In genomic region chr10:80924063-80924952, GRCh38 we compare ENCODE assay signal across 7 cellular contexts.
DNase-seq lines count a peak whose midpoint lies in the region; ATAC-seq and TF ChIP-seq lines count a peak whose summit lies in the region.

No MANE protein-coding gene starts in this region.

- no peaks in the 10 kb centered on the region for H3K4me1 ChIP-seq in DND-41 (ENCODE audit: insufficient read depth, low read length)
- no peaks in the 10 kb centered on the region for H3K4me1 ChIP-seq in heart right ventricle
- no peaks in the 10 kb centered on the region for H3K4me1 ChIP-seq in gastrocnemius medialis

- ATAC-seq in DND-41 (ENCODE audit: insufficient read depth, low read depth) (peak; percentile 60; the same call in 1 of the 3 replicates), GM19324 (IDR thresholded peaks at IDR 0.05; ENCODE audit: low FRiP score, unreplicated experiment) (peak; percentile 58), WTC11 (peak; percentile 86), heart right ventricle (peak in 3 of 8 donors; percentile 42 to 65 (median 43)), gastrocnemius medialis (no peak), HG03097 (IDR thresholded peaks at IDR 0.05; ENCODE audit: low FRiP score, unreplicated experiment) (no peak)

- no peak overlapping the region for H2AFZ ChIP-seq in DND-41 (ENCODE audit: low read depth, low read length)

- H3K9me3 Mint-ChIP-seq in WTC11, result peaks cover 18% of the 10 kb centered on the region

- TF ChIP-seq POLR2A in gastrocnemius medialis (IDR thresholded peaks at IDR 0.05), result no peak

- POLR2A ChIA-PET in WTC11 (lab: Charles Lee), result no interaction called here

- H3K79me2 ChIP-seq in DND-41 (ENCODE audit: insufficient read depth, low read length), result no peaks in the 10 kb centered on the region

- peak; percentile 31 for DNase-seq in DND-41
- DNase-seq in KBM-7, result peak; percentile 65
- DNase-seq in WTC11 (ENCODE audit: low spot score), result peak; percentile 69
- DNase-seq in heart right ventricle, result peak in 1 of 2 donors; percentile 51
- DNase-seq in gastrocnemius medialis, result no peak

- H3K36me3 Mint-ChIP-seq in WTC11, result peaks cover 9% of the 10 kb centered on the region

- H3K4me3 ChIP-seq in DND-41 (ENCODE audit: low read depth in 1 of 2, low read length in 2 of 2) (no peak overlapping the region), heart right ventricle (no peak overlapping the region), gastrocnemius medialis (no peak overlapping the region)

- no peaks in the 10 kb centered on the region; the same call in 1 of the 2 replicates for H3K27me3 Mint-ChIP-seq in WTC11 (ENCODE audit: low read depth)

- no peaks in the 10 kb centered on the region for H4K20me1 ChIP-seq in DND-41 (ENCODE audit: insufficient read depth, low read length)

- H3K9me3 ChIP-seq in DND-41 (ENCODE audit: insufficient read depth, low read length, severe bottlenecking) (no peaks in the 10 kb centered on the region), heart right ventricle (peaks cover 0 to 15% (median 0%) of the 10 kb centered on the region in 11 donors), gastrocnemius medialis (no peaks in the 10 kb centered on the region)

- TF ChIP-seq CTCF in DND-41 (IDR thresholded peaks at IDR 0.05; ENCODE audit: borderline replicate concordance, extremely low read depth, low read length, poor library complexity, severe bottlenecking), result peak; percentile 71
- peak; percentile 45 for TF ChIP-seq CTCF in WTC11 (IDR thresholded peaks at IDR 0.05)
- TF ChIP-seq CTCF in heart right ventricle (IDR thresholded peaks at IDR 0.05), result peak; percentile 48 to 84 (median 74)
- TF ChIP-seq CTCF in gastrocnemius medialis (IDR thresholded peaks at IDR 0.05 in 4 of 5, conservative IDR thresholded peaks at IDR 0.05 in 1 of 5), result peak in 3 of 5 experiments; percentile 28 to 56 (median 41)

- no peak overlapping the region for H3K9ac ChIP-seq in DND-41 (ENCODE audit: low read depth, low read length)

- no peak overlapping the region for H3K27ac ChIP-seq in DND-41 (ENCODE audit: low read length)
- H3K27ac ChIP-seq in heart right ventricle, result no peak overlapping the region
- H3K27ac ChIP-seq in gastrocnemius medialis, result no peak overlapping the region

- H3K4me2 ChIP-seq in DND-41 (ENCODE audit: insufficient read depth, low read length), result no peak overlapping the region

- intact Hi-C loops in heart right ventricle (cut with DNase I), result loop anchor here (1.0 to 10.0 kb wide), 10 partner anchors 226 to 540 kb away; no protein-coding TSS in a partner anchor
- intact Hi-C loops in gastrocnemius medialis (cut with DNase I; ENCODE audit: low total_unique reads), result loop anchor here (10.0 kb wide), 1 partner anchor 260 kb away; no protein-coding TSS in a partner anchor

- no peak overlapping the region for H3K4me3 Mint-ChIP-seq in WTC11

- H3K27ac Mint-ChIP-seq in WTC11, result no peak overlapping the region

- peaks cover 44% of the 10 kb centered on the region for H3K4me1 Mint-ChIP-seq in WTC11

- CTCF ChIA-PET in WTC11 (lab: Charles Lee), result interaction anchor here (0.6 to 5.0 kb wide), 30 partner anchors 13 to 516 kb away, joined by 3 to 47 read pairs (median 4); no protein-coding TSS in a partner anchor

- H3K36me3 ChIP-seq in DND-41 (ENCODE audit: insufficient read depth, low read length), result no peaks in the 10 kb centered on the region
- H3K36me3 ChIP-seq in heart right ventricle, result no peaks in the 10 kb centered on the region
- no peaks in the 10 kb centered on the region for H3K36me3 ChIP-seq in gastrocnemius medialis

- WGBS in heart right ventricle, 2 donors, result 32 to 49% methylated on average over 7 of the region's 7 CpGs

- in situ Hi-C loops in KBM-7 (cut with MboI; ENCODE audit: low pct_unique_long_range_greater_than_20kb, low sequenced_read_pairs) (no loop called here), gastrocnemius medialis (cut with MboI; ENCODE audit: low sequenced_read_pairs in 4 of 4) (no loop called here)

- H3K27me3 ChIP-seq in DND-41 (ENCODE audit: insufficient read depth, low read length, poor library complexity) (no peaks in the 10 kb centered on the region), heart right ventricle (peaks cover 0 to 19% (median 0%) of the 10 kb centered on the region in 7 donors), gastrocnemius medialis (no peaks in the 10 kb centered on the region)

TF ChIP-seq in WTC11, 78 proteins besides CTCF, POLR2A, EP300 and RAD21:
- TF ChIP-seq E2F1 (CRISPR knock-in tag; IDR thresholded peaks at IDR 0.05), result no peak
- no peak for TF ChIP-seq NR3C1 (CRISPR knock-in tag; conservative IDR thresholded peaks at IDR 0.05; ENCODE audit: low read depth)
- TF ChIP-seq, protein P1, sequence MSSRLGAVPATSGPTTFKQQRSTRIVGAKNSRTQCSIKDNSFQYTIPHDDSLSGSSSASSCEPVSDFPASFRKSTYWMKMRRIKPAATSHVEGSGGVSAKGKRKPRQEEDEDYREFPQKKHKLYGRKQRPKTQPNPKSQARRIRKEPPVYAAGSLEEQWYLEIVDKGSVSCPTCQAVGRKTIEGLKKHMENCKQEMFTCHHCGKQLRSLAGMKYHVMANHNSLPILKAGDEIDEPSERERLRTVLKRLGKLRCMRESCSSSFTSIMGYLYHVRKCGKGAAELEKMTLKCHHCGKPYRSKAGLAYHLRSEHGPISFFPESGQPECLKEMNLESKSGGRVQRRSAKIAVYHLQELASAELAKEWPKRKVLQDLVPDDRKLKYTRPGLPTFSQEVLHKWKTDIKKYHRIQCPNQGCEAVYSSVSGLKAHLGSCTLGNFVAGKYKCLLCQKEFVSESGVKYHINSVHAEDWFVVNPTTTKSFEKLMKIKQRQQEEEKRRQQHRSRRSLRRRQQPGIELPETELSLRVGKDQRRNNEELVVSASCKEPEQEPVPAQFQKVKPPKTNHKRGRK (CRISPR knock-in tag; IDR thresholded peaks at IDR 0.05; ENCODE audit: borderline replicate concordance), result no peak
- no peak for TF ChIP-seq ZNF219 (CRISPR knock-in tag; IDR thresholded peaks at IDR 0.05; ENCODE audit: borderline replicate concordance)
- TF ChIP-seq, protein P2, sequence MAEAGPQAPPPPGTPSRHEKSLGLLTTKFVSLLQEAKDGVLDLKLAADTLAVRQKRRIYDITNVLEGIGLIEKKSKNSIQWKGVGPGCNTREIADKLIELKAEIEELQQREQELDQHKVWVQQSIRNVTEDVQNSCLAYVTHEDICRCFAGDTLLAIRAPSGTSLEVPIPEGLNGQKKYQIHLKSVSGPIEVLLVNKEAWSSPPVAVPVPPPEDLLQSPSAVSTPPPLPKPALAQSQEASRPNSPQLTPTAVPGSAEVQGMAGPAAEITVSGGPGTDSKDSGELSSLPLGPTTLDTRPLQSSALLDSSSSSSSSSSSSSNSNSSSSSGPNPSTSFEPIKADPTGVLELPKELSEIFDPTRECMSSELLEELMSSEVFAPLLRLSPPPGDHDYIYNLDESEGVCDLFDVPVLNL (CRISPR knock-in tag; IDR thresholded peaks at IDR 0.05; ENCODE audit: borderline replicate concordance, low read depth), result no peak
- no peak for TF ChIP-seq NR2C2 (CRISPR knock-in tag; IDR thresholded peaks at IDR 0.05)
- no peak for TF ChIP-seq FOXK1 (CRISPR knock-in tag; IDR thresholded peaks at IDR 0.05)
- TF ChIP-seq ZMAT4 (CRISPR knock-in tag; IDR thresholded peaks at IDR 0.05), result no peak
- TF ChIP-seq, protein P3, sequence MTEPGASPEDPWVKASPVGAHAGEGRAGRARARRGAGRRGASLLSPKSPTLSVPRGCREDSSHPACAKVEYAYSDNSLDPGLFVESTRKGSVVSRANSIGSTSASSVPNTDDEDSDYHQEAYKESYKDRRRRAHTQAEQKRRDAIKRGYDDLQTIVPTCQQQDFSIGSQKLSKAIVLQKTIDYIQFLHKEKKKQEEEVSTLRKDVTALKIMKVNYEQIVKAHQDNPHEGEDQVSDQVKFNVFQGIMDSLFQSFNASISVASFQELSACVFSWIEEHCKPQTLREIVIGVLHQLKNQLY (CRISPR knock-in tag; IDR thresholded peaks at IDR 0.05), result no peak
- TF ChIP-seq NFE2L1 (CRISPR knock-in tag; IDR thresholded peaks at IDR 0.05), result no peak
- TF ChIP-seq FOXJ3 (CRISPR knock-in tag; IDR thresholded peaks at IDR 0.05; ENCODE audit: borderline replicate concordance), result no peak
- no peak for TF ChIP-seq ZNF396 (CRISPR knock-in tag; IDR thresholded peaks at IDR 0.05; ENCODE audit: borderline replicate concordance)
- TF ChIP-seq ATF3 (CRISPR knock-in tag; conservative IDR thresholded peaks at IDR 0.05), result no peak
- no peak for TF ChIP-seq ESRRA (CRISPR knock-in tag; IDR thresholded peaks at IDR 0.05; ENCODE audit: borderline replicate concordance)

Comparison
In these comparisons a context has a peak if more than half of its experiments do, and no peak if none do; other contexts are left out.
1. ATAC-seq: peak in DND-41 (single experiment), GM19324 (single experiment) and WTC11 (single experiment); none in gastrocnemius medialis (0 of 2) and HG03097 (single experiment).
2. DNase-seq: peak in DND-41 (single experiment), KBM-7 (single experiment) and WTC11 (single experiment); none in gastrocnemius medialis (0 of 2).
3. Peak in every context shown above with its lines, with median percentiles within 50 percentile points of each other: CTCF ChIP-seq.